ENCODE assay signal across 1 cellular context in genomic region chr3:150751781-150752263, GRCh38.
A peak's percentile ranks its signal among the peaks of the same experiment; 100 is the strongest.
TF ChIP-seq lines count a peak whose summit lies in the region.

No MANE protein-coding gene starts in this region.

TF ChIP-seq in HEK293, 187 proteins besides CTCF, POLR2A, EP300 and RAD21 (continued from another document):
- TF ChIP-seq KLF1 (tag by site-specific recombination; IDR thresholded peaks at IDR 0.05) (0 out of 2 replicates have a peak, but pooled peaks have one; percentile 8), SP7 (tag by site-specific recombination; IDR thresholded peaks at IDR 0.05) (0 out of 2 replicates have a peak, but pooled peaks have one; percentile 13), MZF1 (tag by site-specific recombination; IDR thresholded peaks at IDR 0.05; ENCODE audit: borderline replicate concordance) (no peak)
